1 cellular context compared by ENCODE assay signal in the genomic region with DNA sequence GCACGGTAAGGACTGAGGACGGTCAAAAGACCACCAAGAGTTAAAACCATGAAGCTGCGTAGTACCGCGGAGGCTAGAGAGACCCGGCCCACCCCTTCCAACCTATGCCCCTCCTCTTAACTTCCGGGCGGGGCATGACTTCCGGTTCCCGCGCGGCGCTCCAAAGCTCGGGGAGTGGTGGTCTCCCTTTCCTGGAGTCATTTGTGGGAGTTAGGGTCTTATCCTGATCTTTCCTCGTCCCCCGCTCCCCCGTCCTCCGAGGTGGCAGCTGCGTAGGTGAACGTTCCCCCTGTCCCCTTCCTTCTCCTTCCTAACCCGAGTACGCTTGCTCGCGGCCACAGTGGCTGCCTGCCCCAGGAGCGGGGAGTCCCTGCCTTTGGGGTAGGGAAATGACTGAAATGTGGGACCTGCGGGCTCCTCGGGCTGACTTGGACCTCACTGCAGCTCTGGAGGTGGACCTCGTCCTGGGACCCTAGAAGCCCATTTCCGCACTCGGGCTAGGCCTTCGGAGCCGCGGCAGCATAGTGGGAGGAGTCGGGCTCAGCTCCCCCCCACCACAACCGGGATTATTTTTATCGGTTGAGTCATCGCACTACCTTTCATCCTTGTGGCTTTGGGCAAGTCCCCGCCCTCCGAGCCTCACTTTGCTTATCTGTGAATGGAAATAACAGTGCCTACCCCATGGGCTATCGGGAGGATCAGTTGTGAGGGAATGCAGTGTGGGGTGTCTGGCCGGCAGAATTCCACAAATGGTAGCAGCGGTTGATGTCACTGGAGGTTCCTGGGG.
TF ChIP-seq lines count a peak whose summit lies in the region.

No MANE protein-coding gene starts in this region.

TF ChIP-seq in K562, 482 proteins besides CTCF, POLR2A, EP300 and RAD21 (continued from another document and continues in another):
- TF ChIP-seq, protein P1, sequence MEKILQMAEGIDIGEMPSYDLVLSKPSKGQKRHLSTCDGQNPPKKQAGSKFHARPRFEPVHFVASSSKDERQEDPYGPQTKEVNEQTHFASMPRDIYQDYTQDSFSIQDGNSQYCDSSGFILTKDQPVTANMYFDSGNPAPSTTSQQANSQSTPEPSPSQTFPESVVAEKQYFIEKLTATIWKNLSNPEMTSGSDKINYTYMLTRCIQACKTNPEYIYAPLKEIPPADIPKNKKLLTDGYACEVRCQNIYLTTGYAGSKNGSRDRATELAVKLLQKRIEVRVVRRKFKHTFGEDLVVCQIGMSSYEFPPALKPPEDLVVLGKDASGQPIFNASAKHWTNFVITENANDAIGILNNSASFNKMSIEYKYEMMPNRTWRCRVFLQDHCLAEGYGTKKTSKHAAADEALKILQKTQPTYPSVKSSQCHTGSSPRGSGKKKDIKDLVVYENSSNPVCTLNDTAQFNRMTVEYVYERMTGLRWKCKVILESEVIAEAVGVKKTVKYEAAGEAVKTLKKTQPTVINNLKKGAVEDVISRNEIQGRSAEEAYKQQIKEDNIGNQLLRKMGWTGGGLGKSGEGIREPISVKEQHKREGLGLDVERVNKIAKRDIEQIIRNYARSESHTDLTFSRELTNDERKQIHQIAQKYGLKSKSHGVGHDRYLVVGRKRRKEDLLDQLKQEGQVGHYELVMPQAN (IDR thresholded peaks at IDR 0.05; ENCODE audit: borderline replicate concordance) = peak; percentile 75
- TF ChIP-seq BCL6 (CRISPR knock-in tag; IDR thresholded peaks at IDR 0.05) = no peak
- TF ChIP-seq, protein P2, sequence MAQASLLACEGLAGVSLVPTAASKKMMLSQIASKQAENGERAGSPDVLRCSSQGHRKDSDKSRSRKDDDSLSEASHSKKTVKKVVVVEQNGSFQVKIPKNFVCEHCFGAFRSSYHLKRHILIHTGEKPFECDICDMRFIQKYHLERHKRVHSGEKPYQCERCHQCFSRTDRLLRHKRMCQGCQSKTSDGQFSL (CRISPR knock-in tag; IDR thresholded peaks at IDR 0.05) = peak; percentile 91
- TF ChIP-seq, protein P2 (tag; IDR thresholded peaks at IDR 0.05) = peak in 1 of 2 experiments; percentile 96; a peak in 2 of 4 replicates
- no peak; the same call in 1 of the 2 replicates for TF ChIP-seq MIER1 (IDR thresholded peaks at IDR 0.05; ENCODE audit: low read depth)
- peak; percentile 93 for TF ChIP-seq SMARCA4 (IDR thresholded peaks at IDR 0.05)
- peak; percentile 60; the same call in 1 of the 2 replicates for TF ChIP-seq ZC3H11A (IDR thresholded peaks at IDR 0.05; ENCODE audit: low read depth, low read length)
- TF ChIP-seq, protein P3, sequence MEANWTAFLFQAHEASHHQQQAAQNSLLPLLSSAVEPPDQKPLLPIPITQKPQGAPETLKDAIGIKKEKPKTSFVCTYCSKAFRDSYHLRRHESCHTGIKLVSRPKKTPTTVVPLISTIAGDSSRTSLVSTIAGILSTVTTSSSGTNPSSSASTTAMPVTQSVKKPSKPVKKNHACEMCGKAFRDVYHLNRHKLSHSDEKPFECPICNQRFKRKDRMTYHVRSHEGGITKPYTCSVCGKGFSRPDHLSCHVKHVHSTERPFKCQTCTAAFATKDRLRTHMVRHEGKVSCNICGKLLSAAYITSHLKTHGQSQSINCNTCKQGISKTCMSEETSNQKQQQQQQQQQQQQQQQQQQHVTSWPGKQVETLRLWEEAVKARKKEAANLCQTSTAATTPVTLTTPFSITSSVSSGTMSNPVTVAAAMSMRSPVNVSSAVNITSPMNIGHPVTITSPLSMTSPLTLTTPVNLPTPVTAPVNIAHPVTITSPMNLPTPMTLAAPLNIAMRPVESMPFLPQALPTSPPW (CRISPR knock-in tag; IDR thresholded peaks at IDR 0.05) = peak; percentile 96
- TF ChIP-seq, protein P4, sequence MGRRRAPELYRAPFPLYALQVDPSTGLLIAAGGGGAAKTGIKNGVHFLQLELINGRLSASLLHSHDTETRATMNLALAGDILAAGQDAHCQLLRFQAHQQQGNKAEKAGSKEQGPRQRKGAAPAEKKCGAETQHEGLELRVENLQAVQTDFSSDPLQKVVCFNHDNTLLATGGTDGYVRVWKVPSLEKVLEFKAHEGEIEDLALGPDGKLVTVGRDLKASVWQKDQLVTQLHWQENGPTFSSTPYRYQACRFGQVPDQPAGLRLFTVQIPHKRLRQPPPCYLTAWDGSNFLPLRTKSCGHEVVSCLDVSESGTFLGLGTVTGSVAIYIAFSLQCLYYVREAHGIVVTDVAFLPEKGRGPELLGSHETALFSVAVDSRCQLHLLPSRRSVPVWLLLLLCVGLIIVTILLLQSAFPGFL (CRISPR knock-in tag; IDR thresholded peaks at IDR 0.05) = no peak
- peak; percentile 65 for TF ChIP-seq NCOR1 (IDR thresholded peaks at IDR 0.05)
- peak; percentile 88; the same call in 1 of the 2 replicates for TF ChIP-seq MTA1 (IDR thresholded peaks at IDR 0.05; ENCODE audit: borderline replicate concordance)
- TF ChIP-seq NELFE (IDR thresholded peaks at IDR 0.05; ENCODE audit: insufficient read depth, insufficient read length) = no peak
- TF ChIP-seq CSDE1 (IDR thresholded peaks at IDR 0.05) = peak in 1 of 2 experiments; percentile 66; a peak in 1 of 4 replicates
- TF ChIP-seq, protein P5, sequence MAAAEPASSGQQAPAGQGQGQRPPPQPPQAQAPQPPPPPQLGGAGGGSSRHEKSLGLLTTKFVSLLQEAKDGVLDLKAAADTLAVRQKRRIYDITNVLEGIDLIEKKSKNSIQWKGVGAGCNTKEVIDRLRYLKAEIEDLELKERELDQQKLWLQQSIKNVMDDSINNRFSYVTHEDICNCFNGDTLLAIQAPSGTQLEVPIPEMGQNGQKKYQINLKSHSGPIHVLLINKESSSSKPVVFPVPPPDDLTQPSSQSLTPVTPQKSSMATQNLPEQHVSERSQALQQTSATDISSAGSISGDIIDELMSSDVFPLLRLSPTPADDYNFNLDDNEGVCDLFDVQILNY (CRISPR knock-in tag; IDR thresholded peaks at IDR 0.05) = 0 out of 2 replicates have a peak, but pooled peaks have one; percentile 40
- TF ChIP-seq GTF2A2 (tag; IDR thresholded peaks at IDR 0.05) = peak; percentile 17; the same call in 1 of the 2 replicates
- TF ChIP-seq ZEB2 (IDR thresholded peaks at IDR 0.05) = peak; percentile 76; the same call in 1 of the 2 replicates
- TF ChIP-seq, protein P6, sequence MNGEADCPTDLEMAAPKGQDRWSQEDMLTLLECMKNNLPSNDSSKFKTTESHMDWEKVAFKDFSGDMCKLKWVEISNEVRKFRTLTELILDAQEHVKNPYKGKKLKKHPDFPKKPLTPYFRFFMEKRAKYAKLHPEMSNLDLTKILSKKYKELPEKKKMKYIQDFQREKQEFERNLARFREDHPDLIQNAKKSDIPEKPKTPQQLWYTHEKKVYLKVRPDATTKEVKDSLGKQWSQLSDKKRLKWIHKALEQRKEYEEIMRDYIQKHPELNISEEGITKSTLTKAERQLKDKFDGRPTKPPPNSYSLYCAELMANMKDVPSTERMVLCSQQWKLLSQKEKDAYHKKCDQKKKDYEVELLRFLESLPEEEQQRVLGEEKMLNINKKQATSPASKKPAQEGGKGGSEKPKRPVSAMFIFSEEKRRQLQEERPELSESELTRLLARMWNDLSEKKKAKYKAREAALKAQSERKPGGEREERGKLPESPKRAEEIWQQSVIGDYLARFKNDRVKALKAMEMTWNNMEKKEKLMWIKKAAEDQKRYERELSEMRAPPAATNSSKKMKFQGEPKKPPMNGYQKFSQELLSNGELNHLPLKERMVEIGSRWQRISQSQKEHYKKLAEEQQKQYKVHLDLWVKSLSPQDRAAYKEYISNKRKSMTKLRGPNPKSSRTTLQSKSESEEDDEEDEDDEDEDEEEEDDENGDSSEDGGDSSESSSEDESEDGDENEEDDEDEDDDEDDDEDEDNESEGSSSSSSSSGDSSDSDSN (IDR thresholded peaks at IDR 0.05; ENCODE audit: borderline replicate concordance in 1 of 2, low read depth in 2 of 2, low read length in 2 of 2) = peak; percentile 61 to 67; a peak in 2 of 4 replicates
- no peak for TF ChIP-seq POU5F1 (IDR thresholded peaks at IDR 0.05; ENCODE audit: borderline replicate concordance, low read depth, low read length, partially characterized antibody)
- TF ChIP-seq MYNN (IDR thresholded peaks at IDR 0.05) = peak; percentile 50; the same call in 1 of the 2 replicates
- TF ChIP-seq MYNN (CRISPR knock-in tag; IDR thresholded peaks at IDR 0.05) = no peak
- TF ChIP-seq KDM5B (IDR thresholded peaks at IDR 0.05; ENCODE audit: insufficient replicate concordance, low read depth, low read length) = peak; percentile 99
- TF ChIP-seq ASH1L (IDR thresholded peaks at IDR 0.05; ENCODE audit: borderline replicate concordance, low read depth, partially characterized antibody) = no peak
- TF ChIP-seq ELF1 (tag; IDR thresholded peaks at IDR 0.05) = peak; percentile 94
- TF ChIP-seq POLR2B (IDR thresholded peaks at IDR 0.05; ENCODE audit: low read depth, partially characterized antibody) = peak; percentile 94
- TF ChIP-seq BDP1 (IDR thresholded peaks at IDR 0.05; ENCODE audit: insufficient read depth, insufficient read length) = no peak
- no peak for TF ChIP-seq CHD4 (IDR thresholded peaks at IDR 0.05; ENCODE audit: insufficient read depth, insufficient replicate concordance, low read depth, low read length, poor library complexity, severe bottlenecking)
- peak; percentile 43; the same call in 1 of the 2 replicates for TF ChIP-seq MAFK (IDR thresholded peaks at IDR 0.05; ENCODE audit: low read length)
- no peak for TF ChIP-seq RBM17 (IDR thresholded peaks at IDR 0.05; ENCODE audit: borderline replicate concordance, low read depth, low read length)
- peak; percentile 52 for TF ChIP-seq C11orf30 (IDR thresholded peaks at IDR 0.05; ENCODE audit: low read depth)
- peak; percentile 20 for TF ChIP-seq ZFP36 (IDR thresholded peaks at IDR 0.05; ENCODE audit: low read depth, low read length, partially characterized antibody)
- peak; percentile 27 for TF ChIP-seq DACH1 (IDR thresholded peaks at IDR 0.05; ENCODE audit: partially characterized antibody)
- TF ChIP-seq, protein P7, sequence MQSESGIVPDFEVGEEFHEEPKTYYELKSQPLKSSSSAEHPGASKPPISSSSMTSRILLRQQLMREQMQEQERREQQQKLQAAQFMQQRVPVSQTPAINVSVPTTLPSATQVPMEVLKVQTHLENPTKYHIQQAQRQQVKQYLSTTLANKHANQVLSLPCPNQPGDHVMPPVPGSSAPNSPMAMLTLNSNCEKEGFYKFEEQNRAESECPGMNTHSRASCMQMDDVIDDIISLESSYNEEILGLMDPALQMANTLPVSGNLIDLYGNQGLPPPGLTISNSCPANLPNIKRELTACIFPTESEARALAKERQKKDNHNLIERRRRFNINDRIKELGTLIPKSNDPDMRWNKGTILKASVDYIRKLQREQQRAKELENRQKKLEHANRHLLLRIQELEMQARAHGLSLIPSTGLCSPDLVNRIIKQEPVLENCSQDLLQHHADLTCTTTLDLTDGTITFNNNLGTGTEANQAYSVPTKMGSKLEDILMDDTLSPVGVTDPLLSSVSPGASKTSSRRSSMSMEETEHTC (IDR thresholded peaks at IDR 0.05) = no peak
- no peak for TF ChIP-seq SETDB1 (IDR thresholded peaks at IDR 0.05; ENCODE audit: low read length)
- TF ChIP-seq DPF2 (IDR thresholded peaks at IDR 0.05) = peak; percentile 97
- no peak for TF ChIP-seq MYBL2 (IDR thresholded peaks at IDR 0.05; ENCODE audit: low read depth)
- no peak for TF ChIP-seq MYBL2 (CRISPR knock-in tag; IDR thresholded peaks at IDR 0.05; ENCODE audit: borderline replicate concordance)
- no peak for TF ChIP-seq DDX20 (tag; IDR thresholded peaks at IDR 0.05; ENCODE audit: low read depth)
- TF ChIP-seq, protein P8, sequence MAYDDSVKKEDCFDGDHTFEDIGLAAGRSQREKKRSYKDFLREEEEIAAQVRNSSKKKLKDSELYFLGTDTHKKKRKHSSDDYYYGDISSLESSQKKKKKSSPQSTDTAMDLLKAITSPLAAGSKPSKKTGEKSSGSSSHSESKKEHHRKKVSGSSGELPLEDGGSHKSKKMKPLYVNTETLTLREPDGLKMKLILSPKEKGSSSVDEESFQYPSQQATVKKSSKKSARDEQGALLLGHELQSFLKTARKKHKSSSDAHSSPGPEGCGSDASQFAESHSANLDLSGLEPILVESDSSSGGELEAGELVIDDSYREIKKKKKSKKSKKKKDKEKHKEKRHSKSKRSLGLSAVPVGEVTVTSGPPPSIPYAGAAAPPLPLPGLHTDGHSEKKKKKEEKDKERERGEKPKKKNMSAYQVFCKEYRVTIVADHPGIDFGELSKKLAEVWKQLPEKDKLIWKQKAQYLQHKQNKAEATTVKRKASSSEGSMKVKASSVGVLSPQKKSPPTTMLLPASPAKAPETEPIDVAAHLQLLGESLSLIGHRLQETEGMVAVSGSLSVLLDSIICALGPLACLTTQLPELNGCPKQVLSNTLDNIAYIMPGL (CRISPR knock-in tag; IDR thresholded peaks at IDR 0.05) = peak; percentile 91
- no peak for TF ChIP-seq RFX5 (IDR thresholded peaks at IDR 0.05; ENCODE audit: low read depth, low read length)
- TF ChIP-seq HDAC3 (IDR thresholded peaks at IDR 0.05; ENCODE audit: borderline replicate concordance, partially characterized antibody) = peak; percentile 41
- peak; percentile 93 for TF ChIP-seq PHF8 (IDR thresholded peaks at IDR 0.05; ENCODE audit: borderline replicate concordance, low read length)
- TF ChIP-seq KLF6 (CRISPR knock-in tag; IDR thresholded peaks at IDR 0.05; ENCODE audit: borderline replicate concordance) = no peak
- peak; percentile 81 for TF ChIP-seq MTA3 (IDR thresholded peaks at IDR 0.05; ENCODE audit: borderline replicate concordance)
- TF ChIP-seq, protein P9, sequence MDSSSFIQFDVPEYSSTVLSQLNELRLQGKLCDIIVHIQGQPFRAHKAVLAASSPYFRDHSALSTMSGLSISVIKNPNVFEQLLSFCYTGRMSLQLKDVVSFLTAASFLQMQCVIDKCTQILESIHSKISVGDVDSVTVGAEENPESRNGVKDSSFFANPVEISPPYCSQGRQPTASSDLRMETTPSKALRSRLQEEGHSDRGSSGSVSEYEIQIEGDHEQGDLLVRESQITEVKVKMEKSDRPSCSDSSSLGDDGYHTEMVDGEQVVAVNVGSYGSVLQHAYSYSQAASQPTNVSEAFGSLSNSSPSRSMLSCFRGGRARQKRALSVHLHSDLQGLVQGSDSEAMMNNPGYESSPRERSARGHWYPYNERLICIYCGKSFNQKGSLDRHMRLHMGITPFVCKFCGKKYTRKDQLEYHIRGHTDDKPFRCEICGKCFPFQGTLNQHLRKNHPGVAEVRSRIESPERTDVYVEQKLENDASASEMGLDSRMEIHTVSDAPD (CRISPR knock-in tag; IDR thresholded peaks at IDR 0.05) = no peak
- no peak for TF ChIP-seq ZNF408 (CRISPR knock-in tag; IDR thresholded peaks at IDR 0.05; ENCODE audit: low read depth)
- TF ChIP-seq TEAD2 (tag; IDR thresholded peaks at IDR 0.05) = 0 out of 2 replicates have a peak, but pooled peaks have one; percentile 48
- no peak for TF ChIP-seq MTF1 (CRISPR knock-in tag; IDR thresholded peaks at IDR 0.05; ENCODE audit: borderline replicate concordance)
